Comparison of ENCODE assay signal across 21 cellular contexts in genomic region chr6:1789092-1789491, GRCh38.
A peak's percentile ranks its signal among the peaks of the same experiment; 100 is the strongest.
DNase-seq lines count a peak whose midpoint lies in the region; ATAC-seq and TF ChIP-seq lines count a peak whose summit lies in the region.
"Had no signal": no experiment of that assay in that cellular context is flagged by ENCODE, and none has a peak within 500 bp of the region (broad histone marks: within the 10 kb centered on the region; RNA-seq: fewer than 3 reads in every experiment).

No MANE protein-coding gene starts in this region.

- intact Hi-C loops in sigmoid colon (cut with DNase I), result no loop called here

- peaks cover 0 to 3% (median 0%) of the 10 kb centered on the region in 4 donors for H3K4me1 ChIP-seq in sigmoid colon

- no peaks in the 10 kb centered on the region for H3K9me3 ChIP-seq in sigmoid colon

- no peaks in the 10 kb centered on the region for H3K36me3 ChIP-seq in sigmoid colon

- no peak for TF ChIP-seq POLR2A in sigmoid colon (IDR thresholded peaks at IDR 0.05)

- H3K9me3 Mint-ChIP-seq in HFFc6, result no peaks in the 10 kb centered on the region
- H3K9me3 Mint-ChIP-seq: activated naive CD4-positive, alpha-beta T cell treated with anti-CD3 and anti-CD28 coated beads, Interleukin-2, amount 50 U/mL, for 24 hours; activated T-cell treated with anti-CD3 and anti-CD28 coated beads, Interleukin-2, amount 50 U/mL, for 72 hours; T-helper 1 cell treated with Interleukin-12 subunit alpha and Interleukin-12 subunit beta and Interleukin-4 antibody, amounts not matched to agents 30 μg/mL and 1 μg/mL, for 36 hours had no signal

- H3K27me3 ChIP-seq in sigmoid colon, result no peaks in the 10 kb centered on the region
- H3K27me3 ChIP-seq: dorsolateral prefrontal cortex had no signal

- DNase-seq in Daoy (ENCODE audit: low read depth), result peak; percentile 52
- peak; percentile 7 for DNase-seq in NCI-H69 (lab: John Stamatoyannopoulos, UW)
- peak; percentile 82 for DNase-seq in astrocyte of the hippocampus (ENCODE audit: low read depth, low spot score)
- DNase-seq in fibroblast of pulmonary artery (ENCODE audit: low read depth), result peak; percentile 65
- DNase-seq in HFFc6, result no peak
- no peak for DNase-seq in sigmoid colon
- no peak for DNase-seq in DMS114 treated with DMSO at 0.1 percent for 48 hours (lab: John Stamatoyannopoulos, UW; ENCODE audit: unreplicated experiment)
- DNase-seq: activated CD4-positive, CD25-positive, alpha-beta regulatory T cell; activated T-cell treated with anti-CD3 and anti-CD28 coated beads, Interleukin-2, amount 50 U/mL, for 72 hours; DMS153; dorsolateral prefrontal cortex; head of caudate nucleus; Kasumi-1; NCI-H526; retina; SIG-M5 had no signal

- WGBS in sigmoid colon, 2 donors, result 90 to 93% methylated on average over 4 of the region's 4 CpGs

- no peak for ATAC-seq in GM19328 (IDR thresholded peaks at IDR 0.05; ENCODE audit: unreplicated experiment)
- ATAC-seq: activated T-cell treated with anti-CD3 and anti-CD28 coated beads, Interleukin-2, amount 50 U/mL, for 72 hours had no signal

- no peak overlapping the region for H3K27ac Mint-ChIP-seq in HFFc6
- H3K27ac Mint-ChIP-seq: activated naive CD4-positive, alpha-beta T cell treated with anti-CD3 and anti-CD28 coated beads, Interleukin-2, amount 50 U/mL, for 24 hours; activated T-cell treated with anti-CD3 and anti-CD28 coated beads, Interleukin-2, amount 50 U/mL, for 72 hours; brain; T-helper 1 cell treated with Interleukin-12 subunit alpha and Interleukin-12 subunit beta and Interleukin-4 antibody, amounts not matched to agents 30 μg/mL and 1 μg/mL, for 36 hours had no signal

- H3K4me3 ChIP-seq in fibroblast of pulmonary artery (replicated peaks; ENCODE audit: low read depth, low read length) (no peak overlapping the region), sigmoid colon (no peak overlapping the region)
- H3K4me3 ChIP-seq: dorsolateral prefrontal cortex had no signal

- no peak overlapping the region for H3K27ac ChIP-seq in sigmoid colon
- H3K27ac ChIP-seq: C4-2B, dorsolateral prefrontal cortex had no signal

- H3K4me1 Mint-ChIP-seq in HFFc6 (ENCODE audit: low read depth), result peaks cover 26% of the 10 kb centered on the region
- H3K4me1 Mint-ChIP-seq: activated naive CD4-positive, alpha-beta T cell treated with anti-CD3 and anti-CD28 coated beads, Interleukin-2, amount 50 U/mL, for 24 hours had no signal

- TF ChIP-seq EP300 in sigmoid colon (IDR thresholded peaks at IDR 0.05), result no peak

- no peaks in the 10 kb centered on the region for H3K27me3 Mint-ChIP-seq in HFFc6 (ENCODE audit: insufficient read depth)
- H3K27me3 Mint-ChIP-seq: activated naive CD4-positive, alpha-beta T cell treated with anti-CD3 and anti-CD28 coated beads, Interleukin-2, amount 50 U/mL, for 24 hours had no signal

- no peaks in the 10 kb centered on the region for H3K36me3 Mint-ChIP-seq in HFFc6 (ENCODE audit: low read depth)

- TF ChIP-seq CTCF in fibroblast of pulmonary artery (IDR thresholded peaks at IDR 0.05; ENCODE audit: low read length, missing control alignments) (no peak), HFFc6 (IDR thresholded peaks at IDR 0.05) (no peak), sigmoid colon (IDR thresholded peaks at IDR 0.05) (no peak)

- H3K4me3 Mint-ChIP-seq in HFFc6, result no peak overlapping the region
- H3K4me3 Mint-ChIP-seq: activated naive CD4-positive, alpha-beta T cell treated with anti-CD3 and anti-CD28 coated beads, Interleukin-2, amount 50 U/mL, for 24 hours; activated T-cell treated with anti-CD3 and anti-CD28 coated beads, Interleukin-2, amount 50 U/mL, for 72 hours; brain; T-helper 1 cell treated with Interleukin-12 subunit alpha and Interleukin-12 subunit beta and Interleukin-4 antibody, amounts not matched to agents 30 μg/mL and 1 μg/mL, for 36 hours had no signal

Comparison
In these comparisons a context has a peak if more than half of its experiments do, and no peak if none do; other contexts are left out.
1. DNase-seq: peak in Daoy (single experiment), NCI-H69 (single experiment), astrocyte of the hippocampus (single experiment) and fibroblast of pulmonary artery (single experiment); none in HFFc6 (single experiment), sigmoid colon (single experiment) and DMS114 treated with DMSO at 0.1 percent for 48 hours (single experiment).